19 cellular contexts compared by ENCODE assay signal in genomic region chr13:46683879-46684278, GRCh38.
A peak's percentile ranks its signal among the peaks of the same experiment; 100 is the strongest.
DNase-seq lines count a peak whose midpoint lies in the region; ATAC-seq and TF ChIP-seq lines count a peak whose summit lies in the region.
"Had no signal": no experiment of that assay in that cellular context is flagged by ENCODE, and none has a peak within 500 bp of the region (broad histone marks: within the 10 kb centered on the region; RNA-seq: fewer than 3 reads in every experiment).

No MANE protein-coding gene starts in this region.

- no peak overlapping the region for H3K14ac ChIP-seq in trophoblast cell (ENCODE audit: low read length)

- H3K27ac Mint-ChIP-seq in endothelial cell (ENCODE audit: unreplicated experiment), result peak overlapping the region; percentile 61
- no peak overlapping the region for H3K27ac Mint-ChIP-seq in glutamatergic neuron (ENCODE audit: unreplicated experiment)
- H3K27ac Mint-ChIP-seq: activated naive CD8-positive, alpha-beta T cell had no signal

- no peak overlapping the region for H3K9ac ChIP-seq in trophoblast cell (ENCODE audit: low read length)

- H2BK12ac ChIP-seq in trophoblast cell (ENCODE audit: low read length), result no peak overlapping the region

- no peak for ATAC-seq in GM21737 (IDR thresholded peaks at IDR 0.05; ENCODE audit: unreplicated experiment)
- ATAC-seq: foreskin keratinocyte had no signal

- H3K79me1 ChIP-seq in trophoblast cell (ENCODE audit: low read length), result peaks cover 8% of the 10 kb centered on the region

- H2AFZ ChIP-seq in trophoblast cell (ENCODE audit: insufficient read depth, low read length, poor library complexity), result no peak overlapping the region
- no peak overlapping the region for H2AFZ ChIP-seq in osteoblast (ENCODE audit: low read length)

- peaks cover 4% of the 10 kb centered on the region for H4K20me1 ChIP-seq in osteoblast (ENCODE audit: insufficient read depth, low read length)

- peak overlapping the region; percentile 68 for H3K27ac ChIP-seq in trophoblast cell (ENCODE audit: low read depth, low read length)
- no peak overlapping the region for H3K27ac ChIP-seq in osteoblast (ENCODE audit: low read depth, low read length)
- H3K27ac ChIP-seq: foreskin keratinocyte had no signal

- no peak overlapping the region for H3K4me3 Mint-ChIP-seq in endothelial cell (ENCODE audit: unreplicated experiment)
- H3K4me3 Mint-ChIP-seq in glutamatergic neuron (ENCODE audit: unreplicated experiment), result no peak overlapping the region
- H3K4me3 Mint-ChIP-seq: activated naive CD8-positive, alpha-beta T cell; immature natural killer cell had no signal

- H3K36me3 Mint-ChIP-seq in endothelial cell (ENCODE audit: low read depth, unreplicated experiment) (no peaks in the 10 kb centered on the region), glutamatergic neuron (ENCODE audit: unreplicated experiment) (no peaks in the 10 kb centered on the region)

- H4K91ac ChIP-seq in trophoblast cell (ENCODE audit: low read depth, low read length), result no peak overlapping the region

- H2BK5ac ChIP-seq in trophoblast cell (ENCODE audit: low read depth, low read length, poor library complexity), result no peak overlapping the region

- DNase-seq in GM06990 (ENCODE audit: extremely low read depth, insufficient read length) (peak; percentile 41), MV-4-11 (lab: John Stamatoyannopoulos, UW) (peak; percentile 51), endothelial cell (ENCODE audit: low spot score) (no peak), trophoblast cell (peak in 1 of 2 donors; percentile 25), glutamatergic neuron (no peak), NCI-H510A treated with DMSO at 0.1 percent for 48 hours (lab: John Stamatoyannopoulos, UW) (no peak), osteoblast (ENCODE audit: insufficient read length, low spot score, missing footprints) (no peak)
- DNase-seq: activated CD8-positive, alpha-beta memory T cell treated with anti-CD3 and anti-CD28 coated beads, Interleukin-2, amount 50 U/mL, for 4 hours; foreskin keratinocyte; immature natural killer cell; KBM-7; NCI-H2029; NCI-H748 treated with DMSO at 0.1 percent for 48 hours; retina; SHP77; stimulated activated CD4-positive, alpha-beta T cell treated with anti-CD3 and anti-CD28 coated beads, Interleukin-4, amount 100 ng/mL, for 4 hours; stimulated activated naive CD4-positive, alpha-beta T cell treated with Interleukin-2 at 50 U/mL for 16 hours had no signal

- no peak overlapping the region for H2AK5ac ChIP-seq in trophoblast cell (ENCODE audit: low read length)

- no peak overlapping the region for H3K4me3 ChIP-seq in GM06990 (replicated peaks; ENCODE audit: low read depth, low read length)
- no peak overlapping the region for H3K4me3 ChIP-seq in trophoblast cell (ENCODE audit: low read depth, low read length)
- H3K4me3 ChIP-seq in osteoblast (ENCODE audit: insufficient read depth, low read length), result no peak overlapping the region

- no peak overlapping the region for H2BK120ac ChIP-seq in trophoblast cell (ENCODE audit: insufficient read depth, low read length, poor library complexity)

- TF ChIP-seq CTCF in GM06990 (IDR thresholded peaks at IDR 0.05; ENCODE audit: insufficient read depth, low read length, poor library complexity, severe bottlenecking) (no peak), endothelial cell (IDR thresholded peaks at IDR 0.05; ENCODE audit: unreplicated experiment) (no peak), glutamatergic neuron (IDR thresholded peaks at IDR 0.05; ENCODE audit: partially characterized antibody, unreplicated experiment) (no peak), osteoblast (IDR thresholded peaks at IDR 0.05; ENCODE audit: extremely low read depth, low read depth, low read length) (no peak)

- H3K9me3 ChIP-seq in trophoblast cell (ENCODE audit: insufficient read depth, low read depth, low read length) (no peaks in the 10 kb centered on the region), osteoblast (ENCODE audit: low read depth, low read length) (no peaks in the 10 kb centered on the region)

- no peak overlapping the region for H4K12ac ChIP-seq in trophoblast cell (ENCODE audit: low read depth, low read length)

- no peak overlapping the region for H4K8ac ChIP-seq in trophoblast cell (ENCODE audit: low read depth, low read length)

- H3K27me3 Mint-ChIP-seq in endothelial cell (ENCODE audit: unreplicated experiment), result no peaks in the 10 kb centered on the region
- H3K27me3 Mint-ChIP-seq in glutamatergic neuron (ENCODE audit: unreplicated experiment), result no peaks in the 10 kb centered on the region
- H3K27me3 Mint-ChIP-seq: activated naive CD8-positive, alpha-beta T cell had no signal

- H3K9me3 Mint-ChIP-seq in endothelial cell (ENCODE audit: unreplicated experiment) (no peaks in the 10 kb centered on the region), glutamatergic neuron (ENCODE audit: unreplicated experiment) (peaks cover 2% of the 10 kb centered on the region)
- H3K9me3 Mint-ChIP-seq: immature natural killer cell had no signal

- no peaks in the 10 kb centered on the region for H3K79me2 ChIP-seq in trophoblast cell (ENCODE audit: control insufficient read depth, insufficient read depth, low read length, poor library complexity)
- peaks cover 19% of the 10 kb centered on the region for H3K79me2 ChIP-seq in osteoblast (ENCODE audit: insufficient read depth, low read length)

- peaks cover 3% of the 10 kb centered on the region for H3K36me3 ChIP-seq in GM06990 (ENCODE audit: control insufficient read depth, insufficient read depth, low read length)
- peaks cover 0 to 4% of the 10 kb centered on the region in 2 experiments for H3K36me3 ChIP-seq in trophoblast cell (ENCODE audit: control insufficient read depth in 1 of 2, insufficient read depth in 2 of 2, low read length in 2 of 2)
- no peaks in the 10 kb centered on the region for H3K36me3 ChIP-seq in osteoblast (ENCODE audit: insufficient read depth, low read length)

- H3K4me2 ChIP-seq in trophoblast cell (ENCODE audit: low read length) (no peak overlapping the region), osteoblast (ENCODE audit: insufficient read depth, low read length) (no peak overlapping the region)

- no CpG with 5 or more reads among the region's 1 CpG for WGBS in trophoblast cell (ENCODE audit: extremely low coverage, insufficient coverage, insufficient read length)

- no peak overlapping the region for H3K18ac ChIP-seq in trophoblast cell (ENCODE audit: low read length)

- H3K4me1 Mint-ChIP-seq in endothelial cell (ENCODE audit: unreplicated experiment) (peaks cover 25% of the 10 kb centered on the region), glutamatergic neuron (ENCODE audit: low read depth, unreplicated experiment) (peaks cover 13% of the 10 kb centered on the region)

- H3K4ac ChIP-seq in trophoblast cell (ENCODE audit: low read depth, low read length), result no peak overlapping the region

- H3K27me3 ChIP-seq in GM06990 (replicated peaks; ENCODE audit: control insufficient read depth, insufficient read depth, low read length), result no peaks in the 10 kb centered on the region
- no peaks in the 10 kb centered on the region for H3K27me3 ChIP-seq in trophoblast cell (ENCODE audit: insufficient read depth, low read length)
- no peaks in the 10 kb centered on the region for H3K27me3 ChIP-seq in osteoblast (ENCODE audit: insufficient read depth, low read length)
- H3K27me3 ChIP-seq: foreskin keratinocyte had no signal

- H3K23ac ChIP-seq in trophoblast cell (ENCODE audit: low read length), result no peak overlapping the region

- H3K4me1 ChIP-seq in trophoblast cell (ENCODE audit: control insufficient read depth in 1 of 2, insufficient read depth in 2 of 2, low read length in 2 of 2) (peaks cover 14 to 21% of the 10 kb centered on the region in 2 experiments), osteoblast (ENCODE audit: insufficient read depth, low read length) (peaks cover 29% of the 10 kb centered on the region)

Comparison
In these comparisons a context has a peak if more than half of its experiments do, and no peak if none do; other contexts are left out.
1. DNase-seq: peak in GM06990 (single experiment) and MV-4-11 (single experiment); none in endothelial cell (single experiment), glutamatergic neuron (single experiment), NCI-H510A treated with DMSO at 0.1 percent for 48 hours (single experiment) and osteoblast (single experiment).